ENCODE assay signal across 8 cellular contexts in the genomic region with DNA sequence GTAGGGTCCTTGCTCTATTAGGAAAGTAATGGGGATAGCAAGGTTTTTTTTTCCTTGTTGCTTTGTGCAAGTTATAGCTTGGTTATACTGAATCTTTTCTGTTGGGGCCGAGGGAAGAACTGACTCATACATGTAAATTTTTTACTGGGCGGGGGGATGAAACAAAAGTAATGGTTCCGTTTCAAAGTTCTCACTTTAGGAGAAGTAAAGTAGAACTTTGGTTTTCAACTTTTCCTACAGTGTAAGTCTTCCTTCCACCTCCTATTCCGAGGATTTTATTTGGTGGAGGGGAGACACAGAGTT.
DNase-seq lines count a peak whose midpoint lies in the region; ATAC-seq lines count a peak whose summit lies in the region.

No MANE protein-coding gene starts in this region.

- DNase-seq in activated gamma-delta T cell treated with Interleukin-2 at 50 U/mL for 16 hours (peak; percentile 11), activated gamma-delta T cell (lab: John Stamatoyannopoulos, UW) (no peak), NAMALWA (ENCODE audit: low spot score) (peak; percentile 82), kidney glomerular epithelial cell (lab: John Stamatoyannopoulos, UW) (peak; percentile 4), inferior parietal cortex (ENCODE audit: extremely low spot score) (no peak), NCI-H1417 treated with DMSO at 0.1 percent for 48 hours (lab: John Stamatoyannopoulos, UW) (no peak)
- DNase-seq in activated naive CD8-positive, alpha-beta T cell treated with anti-CD3 and anti-CD28 coated beads, Interleukin-2, amount 50 U/mL, for 24 hours: peak; percentile 41
- DNase-seq in stimulated activated CD4-positive, alpha-beta T cell treated with anti-CD3 and anti-CD28 coated beads, TNF-alpha, amount 100 ng/mL, for 48 hours (ENCODE audit: low read depth in 3 of 3): peak in 2 of 3 donors; percentile 24 to 36

- peak overlapping the region; percentile 100 for H3K27ac Mint-ChIP-seq in activated naive CD8-positive, alpha-beta T cell treated with anti-CD3 and anti-CD28 coated beads, Interleukin-2, amount 50 U/mL, for 24 hours

- H3K4me3 Mint-ChIP-seq in activated naive CD8-positive, alpha-beta T cell treated with anti-CD3 and anti-CD28 coated beads, Interleukin-2, amount 50 U/mL, for 24 hours: peak overlapping the region; percentile 99

- H3K4me1 Mint-ChIP-seq in activated naive CD8-positive, alpha-beta T cell treated with anti-CD3 and anti-CD28 coated beads, Interleukin-2, amount 50 U/mL, for 24 hours: peaks cover 53% of the 10 kb centered on the region

- peaks cover 11% of the 10 kb centered on the region for H3K36me3 Mint-ChIP-seq in activated naive CD8-positive, alpha-beta T cell treated with anti-CD3 and anti-CD28 coated beads, Interleukin-2, amount 50 U/mL, for 24 hours (ENCODE audit: low read depth)

- peaks cover 2% of the 10 kb centered on the region for H3K27me3 Mint-ChIP-seq in activated naive CD8-positive, alpha-beta T cell treated with anti-CD3 and anti-CD28 coated beads, Interleukin-2, amount 50 U/mL, for 24 hours

- no peak for ATAC-seq in activated naive CD8-positive, alpha-beta T cell treated with anti-CD3 and anti-CD28 coated beads, Interleukin-2, amount 50 U/mL, for 24 hours

- no peaks in the 10 kb centered on the region for H3K9me3 Mint-ChIP-seq in activated naive CD8-positive, alpha-beta T cell treated with anti-CD3 and anti-CD28 coated beads, Interleukin-2, amount 50 U/mL, for 24 hours

Comparison
In these comparisons a context has a peak if more than half of its experiments do, and no peak if none do; other contexts are left out.
1. DNase-seq: peak in activated gamma-delta T cell treated with Interleukin-2 at 50 U/mL for 16 hours (single experiment), NAMALWA (single experiment), activated naive CD8-positive, alpha-beta T cell treated with anti-CD3 and anti-CD28 coated beads, Interleukin-2, amount 50 U/mL, for 24 hours (single experiment), kidney glomerular epithelial cell (single experiment) and stimulated activated CD4-positive, alpha-beta T cell treated with anti-CD3 and anti-CD28 coated beads, TNF-alpha, amount 100 ng/mL, for 48 hours (2 of 3); none in activated gamma-delta T cell (single experiment), inferior parietal cortex (single experiment) and NCI-H1417 treated with DMSO at 0.1 percent for 48 hours (single experiment).